In genomic region chr2:236894791-236895190, GRCh38 we compare ENCODE assay signal across 16 cellular contexts.
A peak's percentile ranks its signal among the peaks of the same experiment; 100 is the strongest.
DNase-seq lines count a peak whose midpoint lies in the region; ATAC-seq, FAIRE-seq and TF ChIP-seq lines count a peak whose summit lies in the region.
"Had no signal": no experiment of that assay in that cellular context is flagged by ENCODE, and none has a peak within 500 bp of the region (broad histone marks: within the 10 kb centered on the region; RNA-seq: fewer than 3 reads in every experiment).

No MANE protein-coding gene starts in this region.

- peak overlapping the region; percentile 31 for H3K4me3 Mint-ChIP-seq in Caco-2 (ENCODE audit: unreplicated experiment)
- H3K4me3 Mint-ChIP-seq in nephron progenitor cell: no peak overlapping the region
- H3K4me3 Mint-ChIP-seq: CD8-positive, alpha-beta memory T cell; HFFc6 had no signal

- H3K4me1 ChIP-seq in Caco-2 (peaks cover 6% of the 10 kb centered on the region; the same call in 1 of the 2 replicates), uterus (no peaks in the 10 kb centered on the region)
- H3K4me1 ChIP-seq: A549 had no signal

- H3K4me1 Mint-ChIP-seq in Caco-2 (ENCODE audit: low read depth, unreplicated experiment) (peaks cover 15% of the 10 kb centered on the region), nephron progenitor cell (peaks cover 18% of the 10 kb centered on the region)
- H3K4me1 Mint-ChIP-seq: CD8-positive, alpha-beta memory T cell had no signal

- no peak overlapping the region for H3K4me3 ChIP-seq in Caco-2 (ENCODE audit: low read depth, low read length)
- H3K4me3 ChIP-seq in uterus: no peak overlapping the region
- H3K4me3 ChIP-seq: A549, K562 had no signal

- H3K27me3 Mint-ChIP-seq in Caco-2 (ENCODE audit: insufficient read depth, unreplicated experiment) (no peaks in the 10 kb centered on the region), nephron progenitor cell (ENCODE audit: low read depth, poor library complexity) (peaks cover 3% of the 10 kb centered on the region)

- H3K27me3 ChIP-seq in Caco-2 (replicated peaks; ENCODE audit: control insufficient read depth, insufficient read depth, low read length): no peaks in the 10 kb centered on the region
- no peaks in the 10 kb centered on the region for H3K27me3 ChIP-seq in uterus

- DNase-seq in Caco-2 (peak; percentile 46 to 49), D721Med (ENCODE audit: insufficient read length, low spot score) (no peak), SW480 (ENCODE audit: low spot score) (peak; percentile 23), nephron progenitor cell (no peak), uterus (no peak), Ammon's horn (ENCODE audit: low spot score) (no peak)
- DNase-seq: CD8-positive, alpha-beta memory T cell; DMS153; GF-D8; HCEC 1CT; HFFc6 had no signal

- H3K9me3 ChIP-seq in Caco-2: no peaks in the 10 kb centered on the region
- H3K9me3 ChIP-seq in uterus: no peaks in the 10 kb centered on the region
- H3K9me3 ChIP-seq: A549 had no signal

- TF ChIP-seq CTCF in Caco-2 (IDR thresholded peaks at IDR 0.05; ENCODE audit: insufficient read depth in 1 of 2, low read depth in 1 of 2, low read length in 1 of 2, severe bottlenecking in 1 of 2, unreplicated experiment in 1 of 2) (no peak), D721Med (IDR thresholded peaks at IDR 0.05; ENCODE audit: insufficient read depth, missing control alignments) (no peak), nephron progenitor cell (IDR thresholded peaks at IDR 0.05) (no peak), uterus (IDR thresholded peaks at IDR 0.05) (no peak)

- H3K27ac Mint-ChIP-seq in Caco-2 (ENCODE audit: unreplicated experiment) (peak overlapping the region; percentile 85), nephron progenitor cell (peak overlapping the region; percentile 36)
- H3K27ac Mint-ChIP-seq: HFFc6 had no signal

- CTCF ChIA-PET in Caco-2 (lab: Charles Lee): no interaction called here

- no peak for ATAC-seq in HG02840 (IDR thresholded peaks at IDR 0.05; ENCODE audit: low FRiP score, unreplicated experiment)
- ATAC-seq: A549, K562 had no signal

- H3K27ac ChIP-seq in uterus: no peak overlapping the region
- H3K27ac ChIP-seq: A549, HL-60 had no signal

- H3K36me3 Mint-ChIP-seq in Caco-2 (ENCODE audit: insufficient read depth, unreplicated experiment) (no peaks in the 10 kb centered on the region), nephron progenitor cell (ENCODE audit: low read depth) (no peaks in the 10 kb centered on the region)
- H3K36me3 Mint-ChIP-seq: CD8-positive, alpha-beta memory T cell had no signal

- intact Hi-C loops in Caco-2 (cut with micrococcal nuclease; ENCODE audit: unreplicated experiment) (loop anchor here (2.0 to 10.0 kb wide), 3 partner anchors 62 to 133 kb away; no protein-coding TSS in a partner anchor), uterus (cut with DNase I; ENCODE audit: low total_unique reads) (no loop called here)

- BruUV-seq in Caco-2 (replicated peaks; lab: Mats Ljungman, UMichigan): no TSS peak

- FAIRE-seq in D721Med (lab: Jason Lieb, UNC): peak; percentile 91
- FAIRE-seq: A549, GM19239, K562 had no signal

- H3K36me3 ChIP-seq in Caco-2 (ENCODE audit: control insufficient read depth, insufficient read depth, low read length): no peaks in the 10 kb centered on the region
- no peaks in the 10 kb centered on the region for H3K36me3 ChIP-seq in uterus

- H3K9me3 Mint-ChIP-seq in Caco-2 (ENCODE audit: unreplicated experiment): peaks cover 41% of the 10 kb centered on the region
- peaks cover 9% of the 10 kb centered on the region for H3K9me3 Mint-ChIP-seq in nephron progenitor cell
- H3K9me3 Mint-ChIP-seq: CD8-positive, alpha-beta memory T cell; HFFc6 had no signal

- TF ChIP-seq POLR2A in uterus (IDR thresholded peaks at IDR 0.05): no peak

- POLR2A ChIA-PET in Caco-2 (lab: Charles Lee): no interaction called here

Comparison
In these comparisons a context has a peak if more than half of its experiments do, and no peak if none do; other contexts are left out.
1. DNase-seq: peak in Caco-2 (2 of 2) and SW480 (single experiment); none in D721Med (single experiment), nephron progenitor cell (single experiment), uterus (0 of 2) and Ammon's horn (single experiment).